In genomic region chr3:113695426-113695817, GRCh38 we compare ENCODE assay signal across 8 cellular contexts. TPM values are rescaled to one million over a fixed set of nuclear protein-coding genes. Genes with fewer than 3 reads are reported as not detected.
DNase-seq lines count a peak whose midpoint lies in the region; ATAC-seq lines count a peak whose summit lies in the region.

No MANE protein-coding gene starts in this region.

- H3K9me3 ChIP-seq in iPS-15b (ENCODE audit: control insufficient read depth, insufficient read depth, low read length), result no peaks in the 10 kb centered on the region

- no peaks in the 10 kb centered on the region for H3K27me3 ChIP-seq in iPS-15b (ENCODE audit: control insufficient read depth, insufficient read depth, low read length)

- H3K4me1 ChIP-seq in iPS-15b (ENCODE audit: control insufficient read depth, insufficient read depth, low read length), result peaks cover 14% of the 10 kb centered on the region

- no peak for ATAC-seq in activated CD8-positive, alpha-beta T cell treated with anti-CD3 and anti-CD28 coated beads, Interleukin-2, amount 10 ng/mL, durations not matched to agents 7 days and 5 days
- no peak for ATAC-seq in stimulated activated naive B cell treated with anti-CD40 and anti-IgM and Interleukin-4, amounts not matched to agents 10 μg/mL and 1 μg/mL and 100 μg/mL, for 72 hours (replicated peaks)
- ATAC-seq in GM21825 (IDR thresholded peaks at IDR 0.05; ENCODE audit: unreplicated experiment), result no peak

- H3K36me3 ChIP-seq in iPS-15b (ENCODE audit: control insufficient read depth, insufficient read depth, low read length), result no peaks in the 10 kb centered on the region

- H3K9me3 Mint-ChIP-seq in activated T-cell treated with anti-CD3 and anti-CD28 coated beads, Interleukin-2, amount 50 U/mL, for 24 hours, result no peaks in the 10 kb centered on the region
- no peaks in the 10 kb centered on the region for H3K9me3 Mint-ChIP-seq in activated CD8-positive, alpha-beta T cell treated with anti-CD3 and anti-CD28 coated beads, Interleukin-2, amount 10 ng/mL, durations not matched to agents 7 days and 5 days (ENCODE audit: insufficient read depth)
- H3K9me3 Mint-ChIP-seq in stimulated activated naive B cell treated with anti-CD40 and anti-IgM and Interleukin-4, amounts not matched to agents 10 μg/mL and 1 μg/mL and 100 μg/mL, for 72 hours, result no peaks in the 10 kb centered on the region

- H3K4me1 Mint-ChIP-seq in activated T-cell treated with anti-CD3 and anti-CD28 coated beads, Interleukin-2, amount 50 U/mL, for 24 hours (ENCODE audit: low read depth), result peaks cover 28% of the 10 kb centered on the region
- peaks cover 32% of the 10 kb centered on the region for H3K4me1 Mint-ChIP-seq in activated CD8-positive, alpha-beta T cell treated with anti-CD3 and anti-CD28 coated beads, Interleukin-2, amount 10 ng/mL, durations not matched to agents 7 days and 5 days (ENCODE audit: low read depth)
- H3K4me1 Mint-ChIP-seq in stimulated activated naive B cell treated with anti-CD40 and anti-IgM and Interleukin-4, amounts not matched to agents 10 μg/mL and 1 μg/mL and 100 μg/mL, for 72 hours, result peaks cover 22 to 24% of the 10 kb centered on the region in 2 donors

- no peaks in the 10 kb centered on the region for H3K27me3 Mint-ChIP-seq in activated T-cell treated with anti-CD3 and anti-CD28 coated beads, Interleukin-2, amount 50 U/mL, for 24 hours
- H3K27me3 Mint-ChIP-seq in activated CD8-positive, alpha-beta T cell treated with anti-CD3 and anti-CD28 coated beads, Interleukin-2, amount 10 ng/mL, durations not matched to agents 7 days and 5 days (ENCODE audit: low read depth), result no peaks in the 10 kb centered on the region
- no peaks in the 10 kb centered on the region for H3K27me3 Mint-ChIP-seq in stimulated activated naive B cell treated with anti-CD40 and anti-IgM and Interleukin-4, amounts not matched to agents 10 μg/mL and 1 μg/mL and 100 μg/mL, for 72 hours

- CTCF ChIA-PET in activated CD8-positive, alpha-beta T cell treated with anti-CD3 and anti-CD28 coated beads, Interleukin-2, amount 10 ng/mL, durations not matched to agents 7 days and 5 days (lab: Charles Lee), result interaction anchor here (1.1 to 2.0 kb wide), 3 partner anchors 10 to 118 kb away, joined by 3 to 8 read pairs (median 3); partner anchors contain the start of gene ATP6V1A

- POLR2A ChIA-PET in activated CD8-positive, alpha-beta T cell treated with anti-CD3 and anti-CD28 coated beads, Interleukin-2, amount 10 ng/mL, durations not matched to agents 7 days and 5 days (lab: Charles Lee), result interaction anchor here (0.6 to 1.3 kb wide), 6 partner anchors 10 to 361 kb away, joined by 3 to 6 read pairs (median 4); partner anchors contain the start of genes ATP6V1A, CCDC191, QTRT2 and SPICE1

- H3K4me3 Mint-ChIP-seq in activated T-cell treated with anti-CD3 and anti-CD28 coated beads, Interleukin-2, amount 50 U/mL, for 24 hours, result peak overlapping the region; percentile 96
- H3K4me3 Mint-ChIP-seq in activated CD8-positive, alpha-beta T cell treated with anti-CD3 and anti-CD28 coated beads, Interleukin-2, amount 10 ng/mL, durations not matched to agents 7 days and 5 days, result peak overlapping the region; percentile 100
- H3K4me3 Mint-ChIP-seq in stimulated activated naive B cell treated with anti-CD40 and anti-IgM and Interleukin-4, amounts not matched to agents 10 μg/mL and 1 μg/mL and 100 μg/mL, for 72 hours, result peak overlapping the region in 1 of 2 donors; percentile 99

- peaks cover 9% of the 10 kb centered on the region for H3K36me3 Mint-ChIP-seq in activated T-cell treated with anti-CD3 and anti-CD28 coated beads, Interleukin-2, amount 50 U/mL, for 24 hours (ENCODE audit: low read depth)
- H3K36me3 Mint-ChIP-seq in activated CD8-positive, alpha-beta T cell treated with anti-CD3 and anti-CD28 coated beads, Interleukin-2, amount 10 ng/mL, durations not matched to agents 7 days and 5 days (ENCODE audit: low read depth), result peaks cover 8% of the 10 kb centered on the region
- peaks cover 0 to 4% of the 10 kb centered on the region in 2 donors for H3K36me3 Mint-ChIP-seq in stimulated activated naive B cell treated with anti-CD40 and anti-IgM and Interleukin-4, amounts not matched to agents 10 μg/mL and 1 μg/mL and 100 μg/mL, for 72 hours

- H3K27ac Mint-ChIP-seq in activated T-cell treated with anti-CD3 and anti-CD28 coated beads, Interleukin-2, amount 50 U/mL, for 24 hours, result peak overlapping the region; percentile 97
- H3K27ac Mint-ChIP-seq in activated CD8-positive, alpha-beta T cell treated with anti-CD3 and anti-CD28 coated beads, Interleukin-2, amount 10 ng/mL, durations not matched to agents 7 days and 5 days, result peak overlapping the region; percentile 99
- H3K27ac Mint-ChIP-seq in stimulated activated naive B cell treated with anti-CD40 and anti-IgM and Interleukin-4, amounts not matched to agents 10 μg/mL and 1 μg/mL and 100 μg/mL, for 72 hours, result peak overlapping the region; percentile 99

- peak overlapping the region; percentile 82 for H3K4me3 ChIP-seq in iPS-15b (ENCODE audit: low read depth, low read length)

- no peak for DNase-seq in activated T-cell treated with anti-CD3 and anti-CD28 coated beads, Interleukin-2, amount 50 U/mL, for 24 hours
- no peak for DNase-seq in activated T-cell treated with anti-CD3 and anti-CD28 coated beads, Interleukin-2, amount 50 U/mL, for 1 hour
- no peak for DNase-seq in activated CD8-positive, alpha-beta T cell treated with anti-CD3 and anti-CD28 coated beads, Interleukin-2, amount 10 ng/mL, durations not matched to agents 7 days and 5 days
- DNase-seq in stimulated activated naive B cell treated with anti-CD40 and anti-IgM and Interleukin-4, amounts not matched to agents 10 μg/mL and 1 μg/mL and 100 μg/mL, for 72 hours, result no peak
- DNase-seq in SHP77 (lab: John Stamatoyannopoulos, UW) (no peak), NCI-H1092 treated with DMSO at 0.1 percent for 48 hours (lab: John Stamatoyannopoulos, UW) (no peak)

- peak overlapping the region; percentile 82 for H3K9ac ChIP-seq in iPS-15b (ENCODE audit: low read depth, low read length)

RNA-seq across cellular contexts. Expression of gene USF3, which starts 1.0 kb away (rescaled TPM):
- total RNA-seq in activated CD8-positive, alpha-beta T cell treated with anti-CD3 and anti-CD28 coated beads, Interleukin-2, amount 10 ng/mL, durations not matched to agents 7 days and 5 days, result 10 to 100 TPM; 16.3 to 18.0 TPM

RNA-seq across cellular contexts. Expression of gene NAA50, which starts 50.6 kb away (rescaled TPM):
- 100 to 1,000 TPM; 108 to 116 TPM for total RNA-seq in activated CD8-positive, alpha-beta T cell treated with anti-CD3 and anti-CD28 coated beads, Interleukin-2, amount 10 ng/mL, durations not matched to agents 7 days and 5 days

RNA-seq across cellular contexts. Expression of gene ATP6V1A, which starts 51.4 kb away (rescaled TPM):
- total RNA-seq in activated CD8-positive, alpha-beta T cell treated with anti-CD3 and anti-CD28 coated beads, Interleukin-2, amount 10 ng/mL, durations not matched to agents 7 days and 5 days, result 10 to 100 TPM; 37.1 to 39.8 TPM
